In genomic region chr3:152381881-152382295, GRCh38 we compare ENCODE assay signal across 8 cellular contexts.
DNase-seq lines count a peak whose midpoint lies in the region; ATAC-seq lines count a peak whose summit lies in the region.

No MANE protein-coding gene starts in this region.

- DNase-seq in effector memory CD8-positive, alpha-beta T cell: no peak
- no peak for DNase-seq in RPMI8226
- no peak for DNase-seq in stimulated activated CD4-positive, alpha-beta T cell treated with anti-CD3 and anti-CD28 coated beads, Interleukin-12 subunit alpha, Interleukin-12 subunit beta, amount 100 ng/mL, for 4 hours
- DNase-seq in NCI-H146 (lab: John Stamatoyannopoulos, UW): no peak

- H3K36me3 ChIP-seq in skeletal muscle tissue (ENCODE audit: control insufficient read depth in 3 of 3, insufficient read depth in 3 of 3, low read length in 3 of 3): peaks cover 0 to 3% (median 0%) of the 10 kb centered on the region in 3 donors

- peak overlapping the region; percentile 28 to 58 (median 29) for H3K4me3 ChIP-seq in skeletal muscle tissue (ENCODE audit: low read length in 3 of 3)

- no peaks in the 10 kb centered on the region for H3K27me3 Mint-ChIP-seq in effector memory CD8-positive, alpha-beta T cell

- H3K27ac Mint-ChIP-seq in effector memory CD8-positive, alpha-beta T cell: peak overlapping the region; percentile 86 to 89

- no peaks in the 10 kb centered on the region for H3K9me3 Mint-ChIP-seq in effector memory CD8-positive, alpha-beta T cell

- H3K27me3 ChIP-seq in skeletal muscle tissue (ENCODE audit: control insufficient read depth in 3 of 3, insufficient read depth in 3 of 3, low read length in 3 of 3): no peaks in the 10 kb centered on the region

- peaks cover 35 to 53% of the 10 kb centered on the region in 2 donors for H3K4me1 Mint-ChIP-seq in effector memory CD8-positive, alpha-beta T cell (ENCODE audit: low read depth in 2 of 2)

- peaks cover 9 to 48% (median 14%) of the 10 kb centered on the region in 3 donors for H3K4me1 ChIP-seq in skeletal muscle tissue (ENCODE audit: control insufficient read depth in 3 of 3, insufficient read depth in 3 of 3, low read length in 3 of 3)

- peak overlapping the region; percentile 57 to 79 (median 71) for H3K9ac ChIP-seq in skeletal muscle tissue (ENCODE audit: low read depth in 1 of 3, low read length in 3 of 3)

- no peaks in the 10 kb centered on the region for H3K9me3 ChIP-seq in skeletal muscle tissue (ENCODE audit: control insufficient read depth in 3 of 3, low read length in 3 of 3)

- ATAC-seq in GM18868 (IDR thresholded peaks at IDR 0.05; ENCODE audit: unreplicated experiment) (peak; percentile 22), HG03342 (IDR thresholded peaks at IDR 0.05; ENCODE audit: unreplicated experiment) (peak; percentile 39), HG03159 (IDR thresholded peaks at IDR 0.05; ENCODE audit: unreplicated experiment) (no peak)
- ATAC-seq in effector memory CD8-positive, alpha-beta T cell (replicated peaks): no peak

- H3K4me3 Mint-ChIP-seq in effector memory CD8-positive, alpha-beta T cell: peak overlapping the region; percentile 60 to 76

- H3K36me3 Mint-ChIP-seq in effector memory CD8-positive, alpha-beta T cell (ENCODE audit: insufficient read depth): peaks cover 19% of the 10 kb centered on the region

- H3K27ac ChIP-seq in skeletal muscle tissue (ENCODE audit: low read depth, low read length): peak overlapping the region; percentile 78

Comparison
In these comparisons a context has a peak if more than half of its experiments do, and no peak if none do; other contexts are left out.
1. ATAC-seq: peak in GM18868 (single experiment) and HG03342 (single experiment); none in effector memory CD8-positive, alpha-beta T cell (single experiment) and HG03159 (single experiment).